Comparison of ENCODE assay signal across 9 cellular contexts in the genomic region with DNA sequence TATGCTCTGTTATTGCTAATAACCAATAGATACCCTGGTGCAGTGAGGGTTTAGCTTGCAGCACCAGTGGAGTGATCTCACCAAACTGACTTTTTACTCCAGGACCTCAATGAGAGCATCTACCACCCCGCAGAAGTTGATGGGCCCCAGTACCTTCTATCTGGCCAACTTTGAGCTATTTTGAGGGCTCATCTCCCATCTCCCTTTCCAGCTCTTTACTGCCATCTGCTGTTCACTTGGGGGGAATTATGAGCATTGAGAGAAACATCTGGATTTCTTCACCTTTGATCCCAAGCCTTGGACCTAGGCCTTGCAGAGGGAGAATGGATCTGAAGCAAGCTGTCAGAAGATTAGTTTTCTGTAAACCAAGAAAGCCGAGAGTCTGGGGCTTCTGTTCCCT.
DNase-seq lines count a peak whose midpoint lies in the region; ATAC-seq and TF ChIP-seq lines count a peak whose summit lies in the region.
"Had no signal": no experiment of that assay in that cellular context is flagged by ENCODE, and none has a peak within 500 bp of the region (broad histone marks: within the 10 kb centered on the region; RNA-seq: fewer than 3 reads in every experiment).

No MANE protein-coding gene starts in this region.

- DNase-seq in GM13976 (ENCODE audit: low spot score) (peak; percentile 40), PC-9 (peak in 1 of 2 experiments; percentile 32), brain microvascular endothelial cell (peak; percentile 15), kidney glomerular epithelial cell (lab: John Stamatoyannopoulos, UW) (peak; percentile 4), type B pancreatic cell (ENCODE audit: extremely low spot score, unreplicated experiment) (no peak), posterior vena cava (ENCODE audit: low spot score) (no peak)

- intact Hi-C loops in PC-9 (cut with micrococcal nuclease; ENCODE audit: unreplicated experiment) (loop anchor here (1.0 to 10.0 kb wide), 6 partner anchors 235 to 659 kb away; no protein-coding TSS in a partner anchor), posterior vena cava (cut with DNase I) (loop anchor here in 1 of 2 donors (10.0 kb wide), 1 partner anchor 232 kb away; no protein-coding TSS in a partner anchor)

- POLR2A ChIA-PET in PC-9 (lab: Charles Lee; ENCODE audit: unreplicated experiment): no interaction called here

- in situ Hi-C loops in GM13976 (cut with MboI; ENCODE audit: low sequenced_read_pairs, unreplicated experiment): loop anchor here (10.0 to 25.0 kb wide), 2 partner anchors 234 to 672 kb away; no protein-coding TSS in a partner anchor
- in situ Hi-C loops in brain microvascular endothelial cell (cut with HindIII; ENCODE audit: low pct_ligation_motif_present, low sequenced_read_pairs): no loop called here

- TF ChIP-seq CTCF in C4-2B (conservative IDR thresholded peaks at IDR 0.05) (peak; percentile 64), GM13976 (IDR thresholded peaks at IDR 0.05; ENCODE audit: borderline replicate concordance, control extremely low read depth, extremely low read depth, insufficient read depth, missing control alignments) (peak; percentile 51), PC-9 (conservative IDR thresholded peaks at IDR 0.05) (peak; percentile 78), brain microvascular endothelial cell (IDR thresholded peaks at IDR 0.05; ENCODE audit: low read depth, low read length, missing control alignments) (peak; percentile 80), type B pancreatic cell (conservative IDR thresholded peaks at IDR 0.05) (peak; percentile 82)

- peak; percentile 54 for ATAC-seq in HG03097 (IDR thresholded peaks at IDR 0.05; ENCODE audit: low FRiP score, unreplicated experiment)

- H3K9me3 Mint-ChIP-seq in type B pancreatic cell: no peaks in the 10 kb centered on the region

- no peaks in the 10 kb centered on the region for H3K27me3 Mint-ChIP-seq in type B pancreatic cell

- no peaks in the 10 kb centered on the region for H3K4me1 ChIP-seq in PC-9 (replicated peaks; ENCODE audit: insufficient read depth)

- H3K9me3 ChIP-seq in PC-9 (ENCODE audit: insufficient read depth, low read depth): no peaks in the 10 kb centered on the region

- no peaks in the 10 kb centered on the region for H3K9me2 ChIP-seq in PC-9 (ENCODE audit: insufficient read depth)

- H3K27me3 ChIP-seq in PC-9 (ENCODE audit: insufficient read depth, low read depth) (no peaks in the 10 kb centered on the region), brain microvascular endothelial cell (replicated peaks) (no peaks in the 10 kb centered on the region)

- peaks cover 11% of the 10 kb centered on the region for H3F3A ChIP-seq in PC-9 (ENCODE audit: insufficient read depth, low read depth)

- H4K20me1 ChIP-seq in PC-9 (ENCODE audit: insufficient read depth): no peaks in the 10 kb centered on the region

- peaks cover 15% of the 10 kb centered on the region for H3K36me3 Mint-ChIP-seq in type B pancreatic cell

- H3K4me3 Mint-ChIP-seq in type B pancreatic cell: no peak overlapping the region

- peaks cover 14% of the 10 kb centered on the region for H3K4me1 Mint-ChIP-seq in type B pancreatic cell (ENCODE audit: unreplicated experiment)

- H3K4me3 ChIP-seq in PC-9 (no peak overlapping the region), brain microvascular endothelial cell (ENCODE audit: low read depth, low read length) (no peak overlapping the region)
- H3K4me3 ChIP-seq: SK-N-MC had no signal

- no peak overlapping the region for H2AFZ ChIP-seq in PC-9

- CTCF ChIA-PET in PC-9 (lab: Charles Lee): interaction anchor here (0.5 to 1.7 kb wide), 16 partner anchors 9 to 701 kb away, joined by 3 to 8 read pairs (median 4); a partner anchor contains a TSS

- no peaks in the 10 kb centered on the region for H3K79me2 ChIP-seq in PC-9 (ENCODE audit: low read depth)

- H3K27ac Mint-ChIP-seq in type B pancreatic cell: no peak overlapping the region

- BruUV-seq in PC-9 (replicated peaks; lab: Mats Ljungman, UMichigan): no TSS peak

- no peaks in the 10 kb centered on the region; the same call in 1 of the 2 replicates for H3K36me3 ChIP-seq in PC-9 (ENCODE audit: low read depth)
- no peaks in the 10 kb centered on the region for H3K36me3 ChIP-seq in brain microvascular endothelial cell (replicated peaks)

- no peak overlapping the region for H3K27ac ChIP-seq in C4-2B
- H3K27ac ChIP-seq in PC-9: no peak overlapping the region
- no peak overlapping the region for H3K27ac ChIP-seq in brain microvascular endothelial cell
- H3K27ac ChIP-seq: SK-N-MC had no signal

- no peak overlapping the region for H3K4me2 ChIP-seq in PC-9

Comparison
In these comparisons a context has a peak if more than half of its experiments do, and no peak if none do; other contexts are left out.
1. DNase-seq: peak in GM13976 (single experiment), brain microvascular endothelial cell (single experiment) and kidney glomerular epithelial cell (single experiment); none in type B pancreatic cell (single experiment) and posterior vena cava (single experiment).
2. Peak in every context shown above with its lines, with median percentiles within 50 percentile points of each other: CTCF ChIP-seq.